Comparison of ENCODE assay signal across 23 cellular contexts in genomic region chr2:146537477-146537876, GRCh38.
"Had no signal": no experiment of that assay in that cellular context is flagged by ENCODE, and none has a peak within 500 bp of the region (broad histone marks: within the 10 kb centered on the region; RNA-seq: fewer than 3 reads in every experiment).

No MANE protein-coding gene starts in this region.

- H3K27ac Mint-ChIP-seq: IgD-negative memory B cell had no signal

- H3K4me2 ChIP-seq: KMS-11 had no signal

- DNase-seq: Kasumi-1, MM.1S, NCI-H1092 treated with DMSO at 0.1 percent for 48 hours, NCI-H1436, NCI-H187, NCI-H2029, NCI-H2081 treated with DMSO at 0.1 percent for 48 hours, NCI-H2171, NCI-H226, NCI-H446, NCI-H510A, NCI-H524 treated with DMSO at 0.1 percent for 48 hours, NCI-H69, NCI-H774, Right ventricle myocardium superior, RPMI8226, SIG-M5, SW 1271 had no signal

- H3K36me3 Mint-ChIP-seq: IgD-negative memory B cell had no signal

- ATAC-seq: K562 had no signal

- H3K4me1 ChIP-seq: SJSA1 had no signal

- H3K27ac ChIP-seq: KMS-11, SJSA1, SK-N-MC had no signal

- H3K4me3 Mint-ChIP-seq: IgD-negative memory B cell had no signal

- H3K27me3 Mint-ChIP-seq: IgD-negative memory B cell had no signal

- H3K4me1 Mint-ChIP-seq: IgD-negative memory B cell had no signal

- H3K9ac ChIP-seq: KMS-11 had no signal

- H3K9me3 ChIP-seq: SJSA1 had no signal

- H3K27me3 ChIP-seq: SJSA1 had no signal

- H3K36me3 ChIP-seq: SJSA1 had no signal

- H3K4me3 ChIP-seq: K562, SJSA1, SK-N-MC had no signal
